In the genomic region with DNA sequence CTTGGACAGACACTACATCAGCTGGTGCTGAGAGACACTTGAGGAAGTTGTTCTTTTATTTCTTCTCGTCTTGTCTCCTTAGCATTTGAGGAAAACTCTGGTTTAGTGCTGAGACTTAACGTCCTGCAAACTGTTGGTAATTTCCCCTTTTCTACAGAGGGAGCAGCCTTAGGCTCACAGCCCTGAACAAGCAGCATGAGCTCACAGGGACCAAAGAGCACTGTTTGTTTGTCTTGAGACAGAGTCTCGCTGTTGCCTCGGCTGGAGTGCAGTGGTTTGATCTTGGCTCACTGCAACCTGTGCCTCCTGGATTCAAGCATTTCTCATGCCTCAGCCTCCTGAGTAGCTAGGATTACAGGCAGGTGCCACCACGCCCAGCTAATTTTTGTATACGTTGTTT, we compare ENCODE assay signal across 1 cellular context.
TF ChIP-seq lines count a peak whose summit lies in the region.

No MANE protein-coding gene starts in this region.

TF ChIP-seq in HepG2, 621 proteins besides CTCF, POLR2A, EP300 and RAD21 (continued from another document and continues in another):
- TF ChIP-seq, protein P1, sequence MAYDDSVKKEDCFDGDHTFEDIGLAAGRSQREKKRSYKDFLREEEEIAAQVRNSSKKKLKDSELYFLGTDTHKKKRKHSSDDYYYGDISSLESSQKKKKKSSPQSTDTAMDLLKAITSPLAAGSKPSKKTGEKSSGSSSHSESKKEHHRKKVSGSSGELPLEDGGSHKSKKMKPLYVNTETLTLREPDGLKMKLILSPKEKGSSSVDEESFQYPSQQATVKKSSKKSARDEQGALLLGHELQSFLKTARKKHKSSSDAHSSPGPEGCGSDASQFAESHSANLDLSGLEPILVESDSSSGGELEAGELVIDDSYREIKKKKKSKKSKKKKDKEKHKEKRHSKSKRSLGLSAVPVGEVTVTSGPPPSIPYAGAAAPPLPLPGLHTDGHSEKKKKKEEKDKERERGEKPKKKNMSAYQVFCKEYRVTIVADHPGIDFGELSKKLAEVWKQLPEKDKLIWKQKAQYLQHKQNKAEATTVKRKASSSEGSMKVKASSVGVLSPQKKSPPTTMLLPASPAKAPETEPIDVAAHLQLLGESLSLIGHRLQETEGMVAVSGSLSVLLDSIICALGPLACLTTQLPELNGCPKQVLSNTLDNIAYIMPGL (CRISPR knock-in tag; IDR thresholded peaks at IDR 0.05; ENCODE audit: borderline replicate concordance in 1 of 2, low read depth in 1 of 2) = 0 out of 4 replicates have a peak, but pooled peaks of 1 of the 2 experiments have one; percentile 29
- TF ChIP-seq ERF (CRISPR knock-in tag; IDR thresholded peaks at IDR 0.05) (peak; percentile 59; the same call in 1 of the 2 replicates), IRF2 (CRISPR knock-in tag; IDR thresholded peaks at IDR 0.05) (peak; percentile 68; the same call in 1 of the 2 replicates), ZFAT (CRISPR knock-in tag; conservative IDR thresholded peaks at IDR 0.05) (no peak), RBFOX2 (IDR thresholded peaks at IDR 0.05; ENCODE audit: low read depth, low read length) (no peak), ZNF331 (CRISPR knock-in tag; IDR thresholded peaks at IDR 0.05) (peak; percentile 53; the same call in 1 of the 2 replicates), MYC (CRISPR knock-in tag; IDR thresholded peaks at IDR 0.05; ENCODE audit: borderline replicate concordance) (peak; percentile 41; the same call in 1 of the 2 replicates), NFKBIZ (CRISPR knock-in tag; IDR thresholded peaks at IDR 0.05) (no peak), STAG1 (CRISPR knock-in tag; IDR thresholded peaks at IDR 0.05) (peak; percentile 38; the same call in 1 of the 2 replicates), SRSF9 (IDR thresholded peaks at IDR 0.05; ENCODE audit: borderline replicate concordance, insufficient read depth, low read depth, low read length, poor library complexity, severe bottlenecking) (no peak), THAP11 (CRISPR knock-in tag; IDR thresholded peaks at IDR 0.05) (peak; percentile 74), ZNF792 (CRISPR knock-in tag; IDR thresholded peaks at IDR 0.05) (peak; percentile 47; the same call in 1 of the 2 replicates), GTF2F1 (IDR thresholded peaks at IDR 0.05; ENCODE audit: low read length) (no peak), CHD4 (IDR thresholded peaks at IDR 0.05; ENCODE audit: borderline replicate concordance, low read length) (no peak), POLR2AphosphoS2 (IDR thresholded peaks at IDR 0.05; ENCODE audit: low read depth, low read length) (no peak), E2F2 (CRISPR knock-in tag; IDR thresholded peaks at IDR 0.05; ENCODE audit: borderline replicate concordance) (no peak), MAFK (conservative IDR thresholded peaks at IDR 0.05 in 1 of 2, IDR thresholded peaks at IDR 0.05 in 1 of 2; ENCODE audit: low read length in 2 of 2) (no peak), CCDC6 (CRISPR knock-in tag; IDR thresholded peaks at IDR 0.05) (peak; percentile 49; the same call in 1 of the 2 replicates), SKI (IDR thresholded peaks at IDR 0.05; ENCODE audit: partially characterized antibody) (no peak), ZNF33B (CRISPR knock-in tag; IDR thresholded peaks at IDR 0.05) (no peak), RARA (CRISPR knock-in tag; IDR thresholded peaks at IDR 0.05) (0 out of 2 replicates have a peak, but pooled peaks have one; percentile 13), SMC3 (IDR thresholded peaks at IDR 0.05; ENCODE audit: low read length) (peak; percentile 18; the same call in 1 of the 2 replicates), ZEB1 (IDR thresholded peaks at IDR 0.05; ENCODE audit: insufficient replicate concordance, low read depth) (no peak), GATAD2A (CRISPR knock-in tag; IDR thresholded peaks at IDR 0.05) (peak; percentile 69; the same call in 1 of the 2 replicates), ZZZ3 (CRISPR knock-in tag; IDR thresholded peaks at IDR 0.05; ENCODE audit: borderline replicate concordance) (no peak), KLF11 (CRISPR knock-in tag; IDR thresholded peaks at IDR 0.05) (no peak), TRIM24 (CRISPR knock-in tag; IDR thresholded peaks at IDR 0.05) (no peak), SMARCE1 (IDR thresholded peaks at IDR 0.05; ENCODE audit: borderline replicate concordance) (no peak), ZNF263 (CRISPR knock-in tag; IDR thresholded peaks at IDR 0.05) (no peak), BORCS8-MEF2B (CRISPR knock-in tag; IDR thresholded peaks at IDR 0.05) (no peak), CENPX (CRISPR knock-in tag; IDR thresholded peaks at IDR 0.05) (no peak), RBAK (CRISPR knock-in tag; IDR thresholded peaks at IDR 0.05) (no peak), TEAD2 (CRISPR knock-in tag; IDR thresholded peaks at IDR 0.05) (no peak), RNF219 (CRISPR knock-in tag; IDR thresholded peaks at IDR 0.05) (no peak), ZNF766 (CRISPR knock-in tag; IDR thresholded peaks at IDR 0.05; ENCODE audit: borderline replicate concordance) (no peak), SOX5 (CRISPR knock-in tag; IDR thresholded peaks at IDR 0.05; ENCODE audit: borderline replicate concordance) (0 out of 2 replicates have a peak, but pooled peaks have one; percentile 31), ZNF720 (CRISPR knock-in tag; IDR thresholded peaks at IDR 0.05) (no peak), RCOR2 (CRISPR knock-in tag; IDR thresholded peaks at IDR 0.05) (peak; percentile 46; the same call in 1 of the 2 replicates), KMT2B (CRISPR knock-in tag; IDR thresholded peaks at IDR 0.05) (no peak), XRCC5 (optimal IDR thresholded peaks at IDR 0.05; ENCODE audit: low read length) (peak; percentile 27), TBL1XR1 (IDR thresholded peaks at IDR 0.05; ENCODE audit: borderline replicate concordance, low read length, partially characterized antibody) (no peak), GABPA (IDR thresholded peaks at IDR 0.05; ENCODE audit: low read depth, low read length) (no peak), GABPA (CRISPR knock-in tag; IDR thresholded peaks at IDR 0.05; ENCODE audit: low read depth) (peak; percentile 41), TSC22D2 (CRISPR knock-in tag; IDR thresholded peaks at IDR 0.05; ENCODE audit: borderline replicate concordance) (no peak), CEBPG (CRISPR knock-in tag; IDR thresholded peaks at IDR 0.05) (peak; percentile 51), ZNF143 (CRISPR knock-in tag; IDR thresholded peaks at IDR 0.05) (no peak), ZMYM3 (CRISPR knock-in tag; IDR thresholded peaks at IDR 0.05) (0 out of 2 replicates have a peak, but pooled peaks have one; percentile 34), ZNF530 (CRISPR knock-in tag; IDR thresholded peaks at IDR 0.05; ENCODE audit: low read depth) (no peak), FOXJ3 (CRISPR knock-in tag; IDR thresholded peaks at IDR 0.05; ENCODE audit: borderline replicate concordance) (no peak), MLLT10 (CRISPR knock-in tag; IDR thresholded peaks at IDR 0.05) (no peak), ZNF329 (CRISPR knock-in tag; IDR thresholded peaks at IDR 0.05; ENCODE audit: low read depth) (no peak), ZFP36L1 (CRISPR knock-in tag; IDR thresholded peaks at IDR 0.05) (no peak), ZBTB3 (CRISPR knock-in tag; IDR thresholded peaks at IDR 0.05; ENCODE audit: borderline replicate concordance, low read depth) (peak; percentile 91; the same call in 1 of the 2 replicates), ZNF747 (CRISPR knock-in tag; IDR thresholded peaks at IDR 0.05; ENCODE audit: borderline replicate concordance) (0 out of 2 replicates have a peak, but pooled peaks have one; percentile 26)
- TF ChIP-seq, protein P2, sequence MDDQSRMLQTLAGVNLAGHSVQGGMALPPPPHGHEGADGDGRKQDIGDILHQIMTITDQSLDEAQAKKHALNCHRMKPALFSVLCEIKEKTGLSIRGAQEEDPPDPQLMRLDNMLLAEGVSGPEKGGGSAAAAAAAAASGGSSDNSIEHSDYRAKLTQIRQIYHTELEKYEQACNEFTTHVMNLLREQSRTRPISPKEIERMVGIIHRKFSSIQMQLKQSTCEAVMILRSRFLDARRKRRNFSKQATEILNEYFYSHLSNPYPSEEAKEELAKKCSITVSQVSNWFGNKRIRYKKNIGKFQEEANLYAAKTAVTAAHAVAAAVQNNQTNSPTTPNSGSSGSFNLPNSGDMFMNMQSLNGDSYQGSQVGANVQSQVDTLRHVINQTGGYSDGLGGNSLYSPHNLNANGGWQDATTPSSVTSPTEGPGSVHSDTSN (CRISPR knock-in tag; IDR thresholded peaks at IDR 0.05; ENCODE audit: borderline replicate concordance) = no peak
- TF ChIP-seq, protein P3, sequence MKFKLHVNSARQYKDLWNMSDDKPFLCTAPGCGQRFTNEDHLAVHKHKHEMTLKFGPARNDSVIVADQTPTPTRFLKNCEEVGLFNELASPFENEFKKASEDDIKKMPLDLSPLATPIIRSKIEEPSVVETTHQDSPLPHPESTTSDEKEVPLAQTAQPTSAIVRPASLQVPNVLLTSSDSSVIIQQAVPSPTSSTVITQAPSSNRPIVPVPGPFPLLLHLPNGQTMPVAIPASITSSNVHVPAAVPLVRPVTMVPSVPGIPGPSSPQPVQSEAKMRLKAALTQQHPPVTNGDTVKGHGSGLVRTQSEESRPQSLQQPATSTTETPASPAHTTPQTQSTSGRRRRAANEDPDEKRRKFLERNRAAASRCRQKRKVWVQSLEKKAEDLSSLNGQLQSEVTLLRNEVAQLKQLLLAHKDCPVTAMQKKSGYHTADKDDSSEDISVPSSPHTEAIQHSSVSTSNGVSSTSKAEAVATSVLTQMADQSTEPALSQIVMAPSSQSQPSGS (CRISPR knock-in tag; IDR thresholded peaks at IDR 0.05) = peak; percentile 93
- TF ChIP-seq, protein P4, sequence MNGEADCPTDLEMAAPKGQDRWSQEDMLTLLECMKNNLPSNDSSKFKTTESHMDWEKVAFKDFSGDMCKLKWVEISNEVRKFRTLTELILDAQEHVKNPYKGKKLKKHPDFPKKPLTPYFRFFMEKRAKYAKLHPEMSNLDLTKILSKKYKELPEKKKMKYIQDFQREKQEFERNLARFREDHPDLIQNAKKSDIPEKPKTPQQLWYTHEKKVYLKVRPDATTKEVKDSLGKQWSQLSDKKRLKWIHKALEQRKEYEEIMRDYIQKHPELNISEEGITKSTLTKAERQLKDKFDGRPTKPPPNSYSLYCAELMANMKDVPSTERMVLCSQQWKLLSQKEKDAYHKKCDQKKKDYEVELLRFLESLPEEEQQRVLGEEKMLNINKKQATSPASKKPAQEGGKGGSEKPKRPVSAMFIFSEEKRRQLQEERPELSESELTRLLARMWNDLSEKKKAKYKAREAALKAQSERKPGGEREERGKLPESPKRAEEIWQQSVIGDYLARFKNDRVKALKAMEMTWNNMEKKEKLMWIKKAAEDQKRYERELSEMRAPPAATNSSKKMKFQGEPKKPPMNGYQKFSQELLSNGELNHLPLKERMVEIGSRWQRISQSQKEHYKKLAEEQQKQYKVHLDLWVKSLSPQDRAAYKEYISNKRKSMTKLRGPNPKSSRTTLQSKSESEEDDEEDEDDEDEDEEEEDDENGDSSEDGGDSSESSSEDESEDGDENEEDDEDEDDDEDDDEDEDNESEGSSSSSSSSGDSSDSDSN (CRISPR knock-in tag; IDR thresholded peaks at IDR 0.05) = 0 out of 2 replicates have a peak, but pooled peaks have one; percentile 24
- TF ChIP-seq, protein P5, sequence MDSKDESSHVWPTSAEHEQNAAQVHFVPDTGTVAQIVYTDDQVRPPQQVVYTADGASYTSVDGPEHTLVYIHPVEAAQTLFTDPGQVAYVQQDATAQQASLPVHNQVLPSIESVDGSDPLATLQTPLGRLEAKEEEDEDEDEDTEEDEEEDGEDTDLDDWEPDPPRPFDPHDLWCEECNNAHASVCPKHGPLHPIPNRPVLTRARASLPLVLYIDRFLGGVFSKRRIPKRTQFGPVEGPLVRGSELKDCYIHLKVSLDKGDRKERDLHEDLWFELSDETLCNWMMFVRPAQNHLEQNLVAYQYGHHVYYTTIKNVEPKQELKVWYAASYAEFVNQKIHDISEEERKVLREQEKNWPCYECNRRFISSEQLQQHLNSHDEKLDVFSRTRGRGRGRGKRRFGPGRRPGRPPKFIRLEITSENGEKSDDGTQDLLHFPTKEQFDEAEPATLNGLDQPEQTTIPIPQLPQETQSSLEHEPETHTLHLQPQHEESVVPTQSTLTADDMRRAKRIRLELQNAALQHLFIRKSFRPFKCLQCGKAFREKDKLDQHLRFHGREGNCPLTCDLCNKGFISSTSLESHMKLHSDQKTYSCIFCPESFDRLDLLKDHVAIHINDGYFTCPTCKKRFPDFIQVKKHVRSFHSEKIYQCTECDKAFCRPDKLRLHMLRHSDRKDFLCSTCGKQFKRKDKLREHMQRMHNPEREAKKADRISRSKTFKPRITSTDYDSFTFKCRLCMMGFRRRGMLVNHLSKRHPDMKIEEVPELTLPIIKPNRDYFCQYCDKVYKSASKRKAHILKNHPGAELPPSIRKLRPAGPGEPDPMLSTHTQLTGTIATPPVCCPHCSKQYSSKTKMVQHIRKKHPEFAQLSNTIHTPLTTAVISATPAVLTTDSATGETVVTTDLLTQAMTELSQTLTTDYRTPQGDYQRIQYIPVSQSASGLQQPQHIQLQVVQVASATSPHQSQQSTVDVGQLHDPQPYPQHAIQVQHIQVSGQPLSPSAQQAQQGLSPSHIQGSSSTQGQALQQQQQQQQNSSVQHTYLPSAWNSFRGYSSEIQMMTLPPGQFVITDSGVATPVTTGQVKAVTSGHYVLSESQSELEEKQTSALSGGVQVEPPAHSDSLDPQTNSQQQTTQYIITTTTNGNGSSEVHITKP (CRISPR knock-in tag; IDR thresholded peaks at IDR 0.05; ENCODE audit: low read depth) = peak; percentile 63; the same call in 1 of the 2 replicates
